ENCODE assay signal across 21 cellular contexts in genomic region chr19:17965370-17966114, GRCh38. TPM values are rescaled to one million over a fixed set of nuclear protein-coding genes. Genes with fewer than 3 reads are reported as not detected.
DNase-seq lines count a peak whose midpoint lies in the region; ATAC-seq, FAIRE-seq and TF ChIP-seq lines count a peak whose summit lies in the region.
"Had no signal": no experiment of that assay in that cellular context is flagged by ENCODE, and none has a peak within 500 bp of the region (broad histone marks: within the 10 kb centered on the region; RNA-seq: fewer than 3 reads in every experiment).

No MANE protein-coding gene starts in this region.

- H3K23ac ChIP-seq in H1 (ENCODE audit: insufficient read length) = no peak overlapping the region

- H3K27me3 Mint-ChIP-seq in GM23338 (ENCODE audit: insufficient read depth, low read depth, poor library complexity) (peaks cover 21% of the 10 kb centered on the region), nephron progenitor cell (ENCODE audit: low read depth, poor library complexity) (peaks cover 25% of the 10 kb centered on the region)

- peaks cover 3% of the 10 kb centered on the region for H3K23me2 ChIP-seq in H1 (ENCODE audit: low read depth, low read length)

- peak overlapping the region; percentile 24; the same call in 1 of the 2 replicates for H2BK5ac ChIP-seq in H1 (ENCODE audit: low read depth, low read length)

- H4K8ac ChIP-seq in H1 (ENCODE audit: extremely low read depth, insufficient read depth, low read length) = no peak overlapping the region

- H4K91ac ChIP-seq in H1 (replicated peaks; ENCODE audit: insufficient read length, low read length) = no peak overlapping the region

- peaks cover 21 to 59% (median 44%) of the 10 kb centered on the region in 11 experiments for H3K27me3 ChIP-seq in BLaER1 treated with 17β-estradiol and CSF1 and Interleukin-3, amounts not matched to agents 10 nM and 100 nM
- peaks cover 13% of the 10 kb centered on the region; the same call in 1 of the 2 replicates for H3K27me3 ChIP-seq in GM23338 (ENCODE audit: insufficient read depth)
- H3K27me3 ChIP-seq in H1 (replicated peaks in 1 of 4; ENCODE audit: control insufficient read depth in 3 of 4, extremely low read depth in 1 of 4, insufficient read depth in 3 of 4, low read length in 3 of 4) = peaks cover 0 to 9% (median 3%) of the 10 kb centered on the region in 4 experiments; a peak in 3 of 7 replicates

- no peaks in the 10 kb centered on the region for H3K36me3 ChIP-seq in BLaER1 treated with 17β-estradiol and CSF1 and Interleukin-3, amounts not matched to agents 10 nM and 100 nM
- H3K36me3 ChIP-seq in GM23338 (ENCODE audit: insufficient read depth) (no peaks in the 10 kb centered on the region), H1 (ENCODE audit: control insufficient read depth in 2 of 4, insufficient read depth in 4 of 4, low read length in 3 of 4) (no peaks in the 10 kb centered on the region)
- H3K36me3 ChIP-seq: heart right ventricle, right atrium auricular region had no signal

- no peak overlapping the region for H3K56ac ChIP-seq in H1 (replicated peaks; ENCODE audit: insufficient read length, low read depth, low read length)

- H3K4ac ChIP-seq in H1 (replicated peaks; ENCODE audit: insufficient read length, low read depth, low read length) = no peak overlapping the region

- no peak overlapping the region for H2BK120ac ChIP-seq in H1 (replicated peaks; ENCODE audit: low read depth, low read length)

- peaks cover 5% of the 10 kb centered on the region; the same call in 1 of the 2 replicates for H3F3A ChIP-seq in GM23338 (replicated peaks; ENCODE audit: low read depth)

- peak overlapping the region; percentile 68; the same call in 1 of the 3 replicates for H3K4me3 Mint-ChIP-seq in GM23338
- H3K4me3 Mint-ChIP-seq in nephron progenitor cell = peak overlapping the region; percentile 71
- H3K4me3 Mint-ChIP-seq: activated CD4-positive, alpha-beta memory T cell treated with anti-CD3 and anti-CD28 coated beads, Interleukin-2, amount 10 ng/mL, durations not matched to agents 7 days and 5 days; dendritic cell treated with granulocyte-macrophage colony-stimulating factor and Interleukin-4, amounts not matched to agents 40 ng/mL and 50 ng/mL, for 4 days had no signal

- DNase-seq in GM23338 (ENCODE audit: low spot score) (no peak), H1 (ENCODE audit: low read depth in 1 of 2, low spot score in 2 of 2) (no peak), nephron progenitor cell (no peak), H4 (ENCODE audit: low spot score) (no peak)
- DNase-seq: activated CD4-positive, alpha-beta memory T cell treated with anti-CD3 and anti-CD28 coated beads, Interleukin-2, amount 10 ng/mL, durations not matched to agents 7 days and 5 days; activated naive CD4-positive, alpha-beta T cell treated with Interleukin-2 at 50 U/mL for 16 hours; amygdala; heart right ventricle; IMR-90; NCI-H1417; NCI-H526; stimulated activated CD4-positive, alpha-beta T cell treated with anti-CD3 and anti-CD28 coated beads, Interleukin-4, amount 100 ng/mL, for 4 hours; stimulated activated naive CD8-positive, alpha-beta T cell treated with anti-CD3 and anti-CD28 coated beads, Interleukin-15, Interleukin-2, amounts not matched to agents 100 U/mL and 50 U/mL, for 24 hours had no signal

- H3K27ac Mint-ChIP-seq in GM23338 (no peak overlapping the region), nephron progenitor cell (peak overlapping the region; percentile 41)
- H3K27ac Mint-ChIP-seq: activated CD4-positive, alpha-beta memory T cell treated with anti-CD3 and anti-CD28 coated beads, Interleukin-2, amount 10 ng/mL, durations not matched to agents 7 days and 5 days; dendritic cell treated with granulocyte-macrophage colony-stimulating factor and Interleukin-4, amounts not matched to agents 40 ng/mL and 50 ng/mL, for 4 days had no signal

- H3K9me3 ChIP-seq in BLaER1 treated with 17β-estradiol and CSF1 and Interleukin-3, amounts not matched to agents 10 nM and 100 nM (replicated peaks in 1 of 11) = no peaks in the 10 kb centered on the region
- H3K9me3 ChIP-seq in H1 (ENCODE audit: insufficient read depth in 2 of 2, low read depth in 1 of 2, low read length in 1 of 2) = no peaks in the 10 kb centered on the region
- H3K9me3 ChIP-seq: heart right ventricle, right atrium auricular region had no signal

- H3K4me1 ChIP-seq in BLaER1 treated with 17β-estradiol and CSF1 and Interleukin-3, amounts not matched to agents 10 nM and 100 nM = peaks cover 17 to 52% (median 39%) of the 10 kb centered on the region in 10 experiments
- H3K4me1 ChIP-seq in GM23338 (ENCODE audit: insufficient read depth) (peaks cover 11% of the 10 kb centered on the region; the same call in 1 of the 2 replicates), H1 (replicated peaks in 1 of 4; ENCODE audit: control insufficient read depth in 3 of 4, insufficient read depth in 4 of 4, low read length in 3 of 4) (peaks cover 4 to 18% (median 11%) of the 10 kb centered on the region in 4 experiments)

- ATAC-seq in GM23338 (no peak; the same call in 2 of the 3 replicates), GM18502 (IDR thresholded peaks at IDR 0.05; ENCODE audit: poor library complexity, unreplicated experiment) (no peak), GM21576 (IDR thresholded peaks at IDR 0.05; ENCODE audit: unreplicated experiment) (no peak)
- ATAC-seq: heart right ventricle; stimulated activated naive CD8-positive, alpha-beta T cell treated with anti-CD3 and anti-CD28 coated beads, Interleukin-15, Interleukin-2, amounts not matched to agents 100 U/mL and 50 U/mL, for 24 hours had no signal

- whole genome bisulfite sequencing in H1 (ENCODE audit: extremely low coverage in 1 of 2, insufficient coverage in 1 of 2, insufficient read length in 1 of 2, insufficient replicate concordance in 2 of 2, low coverage in 1 of 2, low lambda C conversion rate in 2 of 2, missing lambda C conversion rate in 1 of 2), 2 experiments = 84% methylated on average over 10 of the region's 11 CpGs; no CpG with 5 or more reads in 1 of the 2 experiments

- peak overlapping the region; percentile 60; the same call in 1 of the 2 replicates for H2BK12ac ChIP-seq in H1 (ENCODE audit: low read depth, low read length)

- H3K36me3 Mint-ChIP-seq in GM23338 (ENCODE audit: low read depth) = no peaks in the 10 kb centered on the region
- peaks cover 5% of the 10 kb centered on the region for H3K36me3 Mint-ChIP-seq in nephron progenitor cell (ENCODE audit: low read depth)

- H4K5ac ChIP-seq in H1 (ENCODE audit: insufficient read length, low read depth, low read length) = no peak overlapping the region

- no peak for TF ChIP-seq POLR2A in H1 (IDR thresholded peaks at IDR 0.05; ENCODE audit: control extremely low read depth in 1 of 2, low read depth in 2 of 2, low read length in 2 of 2)

- no peak overlapping the region for H3K18ac ChIP-seq in H1 (ENCODE audit: extremely low read depth, low read length)

- H3K4me1 Mint-ChIP-seq in GM23338 (peaks cover 17% of the 10 kb centered on the region), nephron progenitor cell (peaks cover 38% of the 10 kb centered on the region)

- peak overlapping the region in 10 of 11 experiments; percentile 33 to 93 (median 82); a peak in 18 of 22 replicates for H3K4me2 ChIP-seq in BLaER1 treated with 17β-estradiol and CSF1 and Interleukin-3, amounts not matched to agents 10 nM and 100 nM
- H3K4me2 ChIP-seq in GM23338 (no peak overlapping the region), H1 (ENCODE audit: insufficient read depth in 1 of 2, low read depth in 2 of 2, low read length in 2 of 2) (no peak overlapping the region; a peak in 1 of 4 replicates)

- H3K79me2 ChIP-seq in GM23338 (replicated peaks; ENCODE audit: insufficient read depth) (no peaks in the 10 kb centered on the region), H1 (ENCODE audit: control insufficient read depth in 1 of 2, insufficient read depth in 2 of 2, low read length in 2 of 2) (no peaks in the 10 kb centered on the region)

- H3K4me3 ChIP-seq in BLaER1 treated with 17β-estradiol and CSF1 and Interleukin-3, amounts not matched to agents 10 nM and 100 nM = peak overlapping the region in 1 of 10 experiments; percentile 32; a peak in 1 of 20 replicates
- H3K4me3 ChIP-seq in GM23338 (no peak overlapping the region), H1 (ENCODE audit: extremely low read depth in 1 of 4, insufficient read depth in 2 of 4, low read depth in 3 of 4, low read length in 4 of 4) (no peak overlapping the region)
- H3K4me3 ChIP-seq: heart right ventricle, lung, right atrium auricular region had no signal

- TF ChIP-seq RAD21 in H1 (IDR thresholded peaks at IDR 0.05 in 1 of 2, conservative IDR thresholded peaks at IDR 0.05 in 1 of 2; ENCODE audit: low read depth in 2 of 2, low read length in 2 of 2) = no peak

- H3K9me2 ChIP-seq in GM23338 (ENCODE audit: insufficient read depth) = no peaks in the 10 kb centered on the region

- peaks cover 0 to 5% (median 0%) of the 10 kb centered on the region in 11 experiments; a peak in 1 of 22 replicates for H4K20me1 ChIP-seq in BLaER1 treated with 17β-estradiol and CSF1 and Interleukin-3, amounts not matched to agents 10 nM and 100 nM
- H4K20me1 ChIP-seq in GM23338 (replicated peaks; ENCODE audit: insufficient read depth) (no peaks in the 10 kb centered on the region; the same call in 1 of the 2 replicates), H1 (replicated peaks in 1 of 2; ENCODE audit: control insufficient read depth in 1 of 2, insufficient read depth in 2 of 2, low read length in 2 of 2) (peaks cover 0 to 2% of the 10 kb centered on the region in 2 experiments)

- CTCF ChIA-PET in H1 (lab: Charles Lee; ENCODE audit: partially characterized antibody) = interaction anchor here (1.3 to 4.0 kb wide), 7 partner anchors 9 to 33 kb away, joined by 3 to 19 read pairs (median 8); partner anchors contain the start of gene CCDC124

- no peak for TF ChIP-seq EP300 in H1 (IDR thresholded peaks at IDR 0.05; ENCODE audit: borderline replicate concordance in 1 of 2, low read depth in 2 of 2, low read length in 2 of 2)

- no peak overlapping the region for H2AFZ ChIP-seq in GM23338
- no peak overlapping the region for H2AFZ ChIP-seq in H1 (ENCODE audit: low read length)

- H2BK15ac ChIP-seq in H1 (ENCODE audit: low read length) = no peak overlapping the region

- H3K14ac ChIP-seq in H1 (ENCODE audit: insufficient read length) = no peak overlapping the region

- H3K79me1 ChIP-seq in H1 (ENCODE audit: low read depth, low read length) = no peaks in the 10 kb centered on the region

- no peak overlapping the region for H2BK20ac ChIP-seq in H1 (ENCODE audit: low read length)

- H2AK5ac ChIP-seq in H1 (ENCODE audit: low read depth, low read length) = no peak overlapping the region

- POLR2A ChIA-PET in H1 (lab: Charles Lee; ENCODE audit: partially characterized antibody) = interaction anchor here (0.6 to 6.8 kb wide), 7 partner anchors 8 to 142 kb away, joined by 3 to 23 read pairs (median 3); partner anchors contain the start of gene CCDC124

- TF ChIP-seq CTCF in GM23338 (conservative IDR thresholded peaks at IDR 0.05; ENCODE audit: low read depth in 2 of 2) (no peak), H1 (IDR thresholded peaks at IDR 0.05; ENCODE audit: control extremely low read depth in 1 of 3, insufficient read depth in 1 of 3, low read depth in 1 of 3, low read length in 3 of 3) (no peak), nephron progenitor cell (IDR thresholded peaks at IDR 0.05) (no peak)

- H3K9ac ChIP-seq in BLaER1 treated with 17β-estradiol and CSF1 and Interleukin-3, amounts not matched to agents 10 nM and 100 nM = no peak overlapping the region
- no peak overlapping the region for H3K9ac ChIP-seq in H1 (replicated peaks in 1 of 4; ENCODE audit: extremely low read depth in 1 of 4, low read depth in 3 of 4, low read length in 3 of 4)

- no peaks in the 10 kb centered on the region; the same call in 2 of the 3 replicates for H3K9me3 Mint-ChIP-seq in GM23338
- no peaks in the 10 kb centered on the region for H3K9me3 Mint-ChIP-seq in nephron progenitor cell
- H3K9me3 Mint-ChIP-seq: activated CD4-positive, alpha-beta memory T cell treated with anti-CD3 and anti-CD28 coated beads, Interleukin-2, amount 10 ng/mL, durations not matched to agents 7 days and 5 days; dendritic cell treated with granulocyte-macrophage colony-stimulating factor and Interleukin-4, amounts not matched to agents 40 ng/mL and 50 ng/mL, for 4 days had no signal

- no peak for FAIRE-seq in H1 (lab: Jason Lieb, UNC)
- FAIRE-seq: H54 had no signal

- H3K27ac ChIP-seq in BLaER1 treated with 17β-estradiol and CSF1 and Interleukin-3, amounts not matched to agents 10 nM and 100 nM = peak overlapping the region in 2 of 11 experiments; percentile 23 to 37; a peak in 2 of 22 replicates
- no peak overlapping the region for H3K27ac ChIP-seq in GM23338 (ENCODE audit: low read depth)
- H3K27ac ChIP-seq in H1 (ENCODE audit: low read depth, low read length) = no peak overlapping the region
- H3K27ac ChIP-seq: heart right ventricle, HL-60, right atrium auricular region had no signal

RNA-seq across cellular contexts. Expression of gene KCNN1, which starts 1.4 kb away (rescaled TPM):
- total RNA-seq in GM23338 (2014; rRNA removed; shearing (Covaris generic)) = 12.4 and 29.8 TPM in 2 replicates
- polyA plus RNA-seq in GM23338 (2016; fragmentation: Nextera tagmentation; extraction: Ambion mirVana) (2.2 and 3.3 TPM in 2 replicates), H1 (2011; rRNA removed) (12.5 and 19.3 TPM in 2 replicates)
- 9.3 and 11.0 TPM in 2 replicates for total RNA-seq in H1 (2021; fragmentation: NEBNext Ultra II Directional; extraction: Animal tissue kit (Norgen Biotek cat#: 25700))
- 13.7 TPM for polyA plus RNA-seq in H1 (2011; cell fraction: cytosol; rRNA removed)
- 21.8 TPM for polyA plus RNA-seq in H1 (2011; cell fraction: nucleus; rRNA removed)
- polyA plus RNA-seq in H1 (2012, experiment 1 of 2) = 4.1 to 10.5 TPM (median 8.4 TPM) in 4 replicates
- polyA plus RNA-seq in H1 (2012, experiment 2 of 2) = 5.8 TPM
- 6.0 TPM for polyA plus RNA-seq in H1 (2013, experiment 1 of 2)
- 5.9 TPM for polyA plus RNA-seq in H1 (2013, experiment 2 of 2)
- polyA minus RNA-seq in H1 (2011; rRNA and poly(A)+ RNA removed) = 6.7 and 7.7 TPM in 2 replicates
- 15.0 TPM for polyA minus RNA-seq in H1 (2011; cell fraction: cytosol; rRNA and poly(A)+ RNA removed)
- polyA minus RNA-seq in H1 (2011; cell fraction: nucleus; rRNA and poly(A)+ RNA removed) = 14.4 TPM
- total RNA-seq in H4 (2014; rRNA removed; shearing (Covaris generic)) = 0.49 and 1.7 TPM in 2 replicates
- total RNA-seq: activated CD4-positive, alpha-beta memory T cell treated with anti-CD3 and anti-CD28 coated beads, Interleukin-2, amount 10 ng/mL, durations not matched to agents 7 days and 5 days; IMR-90 had no signal
- polyA plus RNA-seq: heart right ventricle had no signal

RNA-seq across cellular contexts. Expression of gene CCDC124, which starts 32.7 kb away (rescaled TPM):
- total RNA-seq in GM23338 (2014; rRNA removed; shearing (Covaris generic)) = 55.0 and 56.0 TPM in 2 replicates
- polyA plus RNA-seq in GM23338 (2016; fragmentation: Nextera tagmentation; extraction: Ambion mirVana) (182 and 194 TPM in 2 replicates), H1 (2011; rRNA removed) (95.2 and 135 TPM in 2 replicates)
- total RNA-seq in H1 (2021; fragmentation: NEBNext Ultra II Directional; extraction: Animal tissue kit (Norgen Biotek cat#: 25700)) = 101 and 103 TPM in 2 replicates
- polyA plus RNA-seq in H1 (2011; cell fraction: cytosol; rRNA removed) = 144 TPM
- 88.6 TPM for polyA plus RNA-seq in H1 (2011; cell fraction: nucleus; rRNA removed)
- 87.6 to 144 TPM (median 124 TPM) in 4 replicates for polyA plus RNA-seq in H1 (2012, experiment 1 of 2)
- 94.8 TPM for polyA plus RNA-seq in H1 (2012, experiment 2 of 2)
- polyA plus RNA-seq in H1 (2013, experiment 1 of 2) = 71.0 TPM
- 71.2 TPM for polyA plus RNA-seq in H1 (2013, experiment 2 of 2)
- polyA minus RNA-seq in H1 (2011; rRNA and poly(A)+ RNA removed) = 5.9 and 7.2 TPM in 2 replicates
- polyA minus RNA-seq in H1 (2011; cell fraction: cytosol; rRNA and poly(A)+ RNA removed) = 27.8 TPM
- 20.0 TPM for polyA minus RNA-seq in H1 (2011; cell fraction: nucleus; rRNA and poly(A)+ RNA removed)
- total RNA-seq in H4 (2014; rRNA removed; shearing (Covaris generic)) = 30.4 and 36.6 TPM in 2 replicates

RNA-seq across cellular contexts. Expression of gene ARRDC2, which starts 42.4 kb away (rescaled TPM):
- 7.1 and 18.7 TPM in 2 replicates for total RNA-seq in GM23338 (2014; rRNA removed; shearing (Covaris generic))
- 2.4 and 3.2 TPM in 2 replicates for polyA plus RNA-seq in GM23338 (2016; fragmentation: Nextera tagmentation; extraction: Ambion mirVana)
- 6.2 and 6.9 TPM in 2 replicates for total RNA-seq in H1 (2021; fragmentation: NEBNext Ultra II Directional; extraction: Animal tissue kit (Norgen Biotek cat#: 25700))
- 5.4 and 5.8 TPM in 2 replicates for polyA plus RNA-seq in H1 (2011; rRNA removed)
- 6.6 TPM for polyA plus RNA-seq in H1 (2011; cell fraction: cytosol; rRNA removed)
- polyA plus RNA-seq in H1 (2011; cell fraction: nucleus; rRNA removed) = 9.2 TPM
- 5.2 to 7.8 TPM (median 5.9 TPM) in 4 replicates for polyA plus RNA-seq in H1 (2012, experiment 1 of 2)
- polyA plus RNA-seq in H1 (2012, experiment 2 of 2) = 4.6 TPM
- polyA plus RNA-seq in H1 (2013, experiment 1 of 2) = 3.4 TPM
- polyA plus RNA-seq in H1 (2013, experiment 2 of 2) = 3.6 TPM
- polyA minus RNA-seq in H1 (2011; rRNA and poly(A)+ RNA removed) = 2.7 and 6.1 TPM in 2 replicates
- 7.0 TPM for polyA minus RNA-seq in H1 (2011; cell fraction: cytosol; rRNA and poly(A)+ RNA removed)
- 10.7 TPM for polyA minus RNA-seq in H1 (2011; cell fraction: nucleus; rRNA and poly(A)+ RNA removed)
- total RNA-seq in H4 (2014; rRNA removed; shearing (Covaris generic)) = 8.7 and 9.3 TPM in 2 replicates

Comparison
In these comparisons a context has a peak if more than half of its experiments do, and no peak if none do; other contexts are left out.
1. H3K4me2 ChIP-seq: peak in BLaER1 treated with 17β-estradiol and CSF1 and Interleukin-3, amounts not matched to agents 10 nM and 100 nM (10 of 11); none in GM23338 (single experiment) and H1 (0 of 2).